18 cellular contexts compared by ENCODE assay signal in genomic region chr13:88656751-88657150, GRCh38.
DNase-seq lines count a peak whose midpoint lies in the region; ATAC-seq and TF ChIP-seq lines count a peak whose summit lies in the region.
"Had no signal": no experiment of that assay in that cellular context is flagged by ENCODE, and none has a peak within 500 bp of the region (broad histone marks: within the 10 kb centered on the region; RNA-seq: fewer than 3 reads in every experiment).

No MANE protein-coding gene starts in this region.

- H3K27me3 ChIP-seq in HCT116 (ENCODE audit: insufficient read depth, low read length) (no peaks in the 10 kb centered on the region), left lung (no peaks in the 10 kb centered on the region), left ventricle myocardium inferior (ENCODE audit: low read depth) (no peaks in the 10 kb centered on the region), vagina (no peaks in the 10 kb centered on the region)
- H3K27me3 ChIP-seq: MG63 had no signal

- H4K20me1 ChIP-seq in HCT116 (ENCODE audit: insufficient read depth) = no peaks in the 10 kb centered on the region

- no peak for TF ChIP-seq RAD21 in HCT116 (IDR thresholded peaks at IDR 0.05; ENCODE audit: low read depth)

- H3K36me3 ChIP-seq in HCT116 (ENCODE audit: control insufficient read depth in 1 of 2, insufficient read depth in 2 of 2, low read length in 2 of 2) (no peaks in the 10 kb centered on the region), left lung (no peaks in the 10 kb centered on the region), left ventricle myocardium inferior (no peaks in the 10 kb centered on the region), vagina (no peaks in the 10 kb centered on the region)
- H3K36me3 ChIP-seq: HAP-1, MG63 had no signal

- peak overlapping the region; percentile 25 for H3K4me2 ChIP-seq in HCT116 (ENCODE audit: low read length)

- TF ChIP-seq POLR2A in HCT116 (IDR thresholded peaks at IDR 0.05; ENCODE audit: borderline replicate concordance, extremely low read depth, insufficient read depth, insufficient read length) (no peak), vagina (IDR thresholded peaks at IDR 0.05) (no peak)

- H3K9me3 ChIP-seq in HCT116 (ENCODE audit: control insufficient read depth in 1 of 2, insufficient read depth in 1 of 2, low read depth in 1 of 2, low read length in 2 of 2) (peaks cover 0 to 10% of the 10 kb centered on the region in 2 experiments; a peak in 1 of 4 replicates), left lung (peaks cover 0 to 9% of the 10 kb centered on the region in 2 donors), left ventricle myocardium inferior (replicated peaks) (peaks cover 9% of the 10 kb centered on the region), vagina (no peaks in the 10 kb centered on the region)
- H3K9me3 ChIP-seq: HAP-1, MG63 had no signal

- H3K27ac ChIP-seq in HCT116 (ENCODE audit: low read depth, low read length) = no peak overlapping the region
- no peak overlapping the region for H3K27ac ChIP-seq in left lung
- no peak overlapping the region for H3K27ac ChIP-seq in left ventricle myocardium inferior (replicated peaks)
- no peak overlapping the region for H3K27ac ChIP-seq in vagina
- H3K27ac ChIP-seq: GM23248 had no signal

- no TSS peak for BruUV-seq in HCT116 (replicated peaks; lab: Mats Ljungman, UMichigan)

- no peaks in the 10 kb centered on the region for H3K4me1 ChIP-seq in HCT116 (ENCODE audit: control insufficient read depth in 1 of 2, insufficient read depth in 2 of 2, low read length in 2 of 2)
- H3K4me1 ChIP-seq in left lung = no peaks in the 10 kb centered on the region
- no peaks in the 10 kb centered on the region for H3K4me1 ChIP-seq in left ventricle myocardium inferior
- H3K4me1 ChIP-seq in vagina = no peaks in the 10 kb centered on the region
- H3K4me1 ChIP-seq: HAP-1 had no signal

- no peak overlapping the region for H3K4me3 ChIP-seq in HCT116 (replicated peaks in 1 of 2; ENCODE audit: low read depth in 1 of 2, low read length in 2 of 2)
- H3K4me3 ChIP-seq in left lung = no peak overlapping the region
- no peak overlapping the region for H3K4me3 ChIP-seq in left ventricle myocardium inferior
- H3K4me3 ChIP-seq in vagina = no peak overlapping the region
- H3K4me3 ChIP-seq: GM23248, HAP-1, MG63 had no signal

- RAD21 ChIA-PET in HCT116 (lab: Charles Lee; ENCODE audit: low non-redundant PET in 1 of 2, low total read pairs in 2 of 2, uncharacterized antibody in 2 of 2, unreplicated experiment in 2 of 2) = no interaction called here

- no peak for ATAC-seq in HCT116
- peak; percentile 14 for ATAC-seq in left lung
- no peak for ATAC-seq in SK-N-SH treated with all-trans-retinoic acid at 6 μM for 48 hours
- ATAC-seq: Right ventricle myocardium inferior had no signal

- TF ChIP-seq CTCF in HCT116 (IDR thresholded peaks at IDR 0.05 in 2 of 3, conservative IDR thresholded peaks at IDR 0.05 in 1 of 3; ENCODE audit: borderline replicate concordance in 1 of 3, insufficient read depth in 1 of 3, low read depth in 2 of 3, low read length in 2 of 3) = no peak
- no peak for TF ChIP-seq CTCF in left lung (IDR thresholded peaks at IDR 0.05)
- TF ChIP-seq CTCF in left ventricle myocardium inferior (IDR thresholded peaks at IDR 0.05; ENCODE audit: borderline replicate concordance) = no peak
- TF ChIP-seq CTCF in vagina (IDR thresholded peaks at IDR 0.05) = no peak

- intact Hi-C loops in HCT116 (cut with micrococcal nuclease) = no loop called here
- intact Hi-C loops in left lung (cut with DNase I) = no loop called here
- intact Hi-C loops in left ventricle myocardium inferior (cut with micrococcal nuclease) = no loop called here
- intact Hi-C loops in vagina (cut with DNase I) = no loop called here

- no peaks in the 10 kb centered on the region for H3K9me2 ChIP-seq in HCT116 (ENCODE audit: insufficient read depth)

- CTCF ChIA-PET in HCT116 (lab: Charles Lee) = no interaction called here

- no peaks in the 10 kb centered on the region for H3K79me2 ChIP-seq in HCT116 (ENCODE audit: insufficient read depth, low read length)

- H3K9ac ChIP-seq in HCT116 (ENCODE audit: low read length) = no peak overlapping the region
- H3K9ac ChIP-seq: GM23248 had no signal

- POLR2A ChIA-PET in HCT116 (lab: Charles Lee) = no interaction called here

- no peak overlapping the region for H2AFZ ChIP-seq in HCT116 (ENCODE audit: low read depth, low read length, poor library complexity, severe bottlenecking)
- H2AFZ ChIP-seq: GM23248 had no signal

- no peak for DNase-seq in HCT116 (ENCODE audit: low read depth, low spot score)
- DNase-seq in NCI-H748 (lab: John Stamatoyannopoulos, UW; ENCODE audit: unreplicated experiment) = peak; percentile 56
- peak in 1 of 2 donors; percentile 32 for DNase-seq in left lung
- no peak for DNase-seq in left ventricle myocardium inferior
- no peak for DNase-seq in vagina (ENCODE audit: extremely low spot score in 2 of 2)
- no peak for DNase-seq in NCI-H510A (lab: John Stamatoyannopoulos, UW)
- DNase-seq: CD4-positive, CD25-positive, alpha-beta regulatory T cell; DMS 273 treated with DMSO at 0.1 percent for 48 hours; DMS79 treated with DMSO at 0.1 percent for 48 hours; GM23248; IMR-90; MG63; NCI-H187 treated with DMSO at 0.1 percent for 48 hours; NCI-H524; OCI-M1 had no signal

TF ChIP-seq in HCT116, 20 proteins besides CTCF, POLR2A, EP300 and RAD21 (continues in another document):
- TF ChIP-seq YY1 (IDR thresholded peaks at IDR 0.05; ENCODE audit: extremely low read depth, insufficient replicate concordance, low read depth, low read length) (no peak), CEBPB (IDR thresholded peaks at IDR 0.05; ENCODE audit: low read depth) (no peak), REST (IDR thresholded peaks at IDR 0.05; ENCODE audit: low read depth) (no peak), EZH2 (IDR thresholded peaks at IDR 0.05) (no peak), SP1 (IDR thresholded peaks at IDR 0.05; ENCODE audit: low read depth) (no peak), MAX (IDR thresholded peaks at IDR 0.05) (no peak)

TF ChIP-seq in SK-N-SH treated with all-trans-retinoic acid at 6 μM for 48 hours, 23 proteins besides CTCF, POLR2A, EP300 and RAD21 (continues in another document):
- TF ChIP-seq TSHZ2 (CRISPR knock-in tag; IDR thresholded peaks at IDR 0.05) (no peak), GLIS3 (CRISPR knock-in tag; IDR thresholded peaks at IDR 0.05) (no peak), ISL1 (CRISPR knock-in tag; IDR thresholded peaks at IDR 0.05) (no peak), CSRNP3 (CRISPR knock-in tag; IDR thresholded peaks at IDR 0.05) (no peak), ZNF565 (CRISPR knock-in tag; conservative IDR thresholded peaks at IDR 0.05; ENCODE audit: low read depth) (no peak), SNAI2 (CRISPR knock-in tag; IDR thresholded peaks at IDR 0.05) (no peak), PPARA (CRISPR knock-in tag; IDR thresholded peaks at IDR 0.05; ENCODE audit: borderline replicate concordance) (no peak), POU6F1 (CRISPR knock-in tag; IDR thresholded peaks at IDR 0.05; ENCODE audit: borderline replicate concordance, low read depth) (no peak), ZFP3 (CRISPR knock-in tag; IDR thresholded peaks at IDR 0.05) (no peak), ARNTL (CRISPR knock-in tag; IDR thresholded peaks at IDR 0.05; ENCODE audit: borderline replicate concordance, low read depth) (no peak)
